ENCODE assay signal across 1 cellular context in the genomic region with DNA sequence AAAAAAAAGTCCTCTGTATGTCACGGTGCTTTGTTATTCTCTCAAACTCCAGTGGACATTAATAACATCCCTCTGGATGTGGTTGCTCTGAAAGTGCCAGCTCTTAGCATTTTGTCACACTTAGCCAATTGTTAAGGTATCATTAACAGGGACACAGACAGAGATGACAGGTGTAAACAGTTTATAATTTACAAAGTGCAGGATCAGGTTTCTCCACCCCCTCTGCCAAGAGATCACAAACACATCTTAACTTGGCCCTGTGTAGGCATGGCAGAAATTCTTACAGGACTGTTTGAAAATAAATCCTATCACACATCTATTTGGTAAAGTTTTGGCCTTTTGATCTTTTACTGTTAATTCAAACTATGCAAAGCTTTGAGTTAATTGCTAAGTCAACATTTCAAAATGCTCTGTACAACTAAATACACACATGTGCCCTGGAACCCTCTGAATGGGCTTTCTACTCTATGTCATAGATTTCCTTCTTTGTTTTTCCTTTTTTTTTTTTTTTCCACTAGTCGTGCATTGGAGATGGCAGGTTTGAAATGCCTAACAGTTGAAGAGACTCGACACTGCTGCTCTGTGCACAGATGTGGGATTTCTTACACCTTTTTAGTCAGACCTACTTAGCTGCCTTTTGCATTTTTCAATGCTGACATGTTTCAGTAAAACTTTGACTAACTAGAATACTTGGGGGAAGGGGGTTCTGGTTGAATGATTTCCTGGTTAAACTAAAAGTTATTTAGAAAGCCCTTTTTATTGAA.
TF ChIP-seq lines count a peak whose summit lies in the region.

No MANE protein-coding gene starts in this region.

TF ChIP-seq in HepG2, 621 proteins besides CTCF, POLR2A, EP300 and RAD21 (continued from another document and continues in another):
- no peak for TF ChIP-seq ZNF407 (CRISPR knock-in tag; IDR thresholded peaks at IDR 0.05; ENCODE audit: not compliant biosample characterization)
- TF ChIP-seq, protein P1, sequence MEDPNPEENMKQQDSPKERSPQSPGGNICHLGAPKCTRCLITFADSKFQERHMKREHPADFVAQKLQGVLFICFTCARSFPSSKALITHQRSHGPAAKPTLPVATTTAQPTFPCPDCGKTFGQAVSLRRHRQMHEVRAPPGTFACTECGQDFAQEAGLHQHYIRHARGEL (CRISPR knock-in tag; IDR thresholded peaks at IDR 0.05), result no peak
- TF ChIP-seq ZBTB46 (CRISPR knock-in tag; IDR thresholded peaks at IDR 0.05; ENCODE audit: borderline replicate concordance), result no peak
- TF ChIP-seq, protein P2, sequence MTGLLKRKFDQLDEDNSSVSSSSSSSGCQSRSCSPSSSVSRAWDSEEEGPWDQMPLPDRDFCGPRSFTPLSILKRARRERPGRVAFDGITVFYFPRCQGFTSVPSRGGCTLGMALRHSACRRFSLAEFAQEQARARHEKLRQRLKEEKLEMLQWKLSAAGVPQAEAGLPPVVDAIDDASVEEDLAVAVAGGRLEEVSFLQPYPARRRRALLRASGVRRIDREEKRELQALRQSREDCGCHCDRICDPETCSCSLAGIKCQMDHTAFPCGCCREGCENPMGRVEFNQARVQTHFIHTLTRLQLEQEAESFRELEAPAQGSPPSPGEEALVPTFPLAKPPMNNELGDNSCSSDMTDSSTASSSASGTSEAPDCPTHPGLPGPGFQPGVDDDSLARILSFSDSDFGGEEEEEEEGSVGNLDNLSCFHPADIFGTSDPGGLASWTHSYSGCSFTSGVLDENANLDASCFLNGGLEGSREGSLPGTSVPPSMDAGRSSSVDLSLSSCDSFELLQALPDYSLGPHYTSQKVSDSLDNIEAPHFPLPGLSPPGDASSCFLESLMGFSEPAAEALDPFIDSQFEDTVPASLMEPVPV (CRISPR knock-in tag; IDR thresholded peaks at IDR 0.05), result peak; percentile 41; the same call in 1 of the 2 replicates
- no peak for TF ChIP-seq ZNF564 (CRISPR knock-in tag; IDR thresholded peaks at IDR 0.05)
- peak; percentile 51; the same call in 1 of the 2 replicates for TF ChIP-seq IRF2 (CRISPR knock-in tag; IDR thresholded peaks at IDR 0.05)
- TF ChIP-seq ZNF652 (CRISPR knock-in tag; IDR thresholded peaks at IDR 0.05; ENCODE audit: borderline replicate concordance, low read depth), result peak; percentile 39; the same call in 1 of the 2 replicates
- TF ChIP-seq NFE2L2 (IDR thresholded peaks at IDR 0.05; ENCODE audit: low read length), result no peak
- peak; percentile 95; the same call in 1 of the 2 replicates for TF ChIP-seq HMG20A (CRISPR knock-in tag; IDR thresholded peaks at IDR 0.05; ENCODE audit: borderline replicate concordance)
- no peak for TF ChIP-seq GZF1 (CRISPR knock-in tag; IDR thresholded peaks at IDR 0.05)
- TF ChIP-seq GFI1 (CRISPR knock-in tag; IDR thresholded peaks at IDR 0.05; ENCODE audit: borderline replicate concordance), result peak; percentile 98
- peak; percentile 80 for TF ChIP-seq MED1 (CRISPR knock-in tag; IDR thresholded peaks at IDR 0.05)
- TF ChIP-seq ZNF772 (CRISPR knock-in tag; IDR thresholded peaks at IDR 0.05), result no peak
- TF ChIP-seq ZNF615 (CRISPR knock-in tag; IDR thresholded peaks at IDR 0.05; ENCODE audit: borderline replicate concordance), result no peak
- peak; percentile 70 for TF ChIP-seq TBL1XR1 (IDR thresholded peaks at IDR 0.05; ENCODE audit: borderline replicate concordance, low read length, partially characterized antibody)
- TF ChIP-seq ZNF343 (CRISPR knock-in tag; IDR thresholded peaks at IDR 0.05), result no peak
- no peak for TF ChIP-seq PHF5A (CRISPR knock-in tag; IDR thresholded peaks at IDR 0.05; ENCODE audit: low read depth, unreplicated experiment)
- no peak for TF ChIP-seq KLF15 (CRISPR knock-in tag; IDR thresholded peaks at IDR 0.05; ENCODE audit: borderline replicate concordance)
- TF ChIP-seq, protein P3, sequence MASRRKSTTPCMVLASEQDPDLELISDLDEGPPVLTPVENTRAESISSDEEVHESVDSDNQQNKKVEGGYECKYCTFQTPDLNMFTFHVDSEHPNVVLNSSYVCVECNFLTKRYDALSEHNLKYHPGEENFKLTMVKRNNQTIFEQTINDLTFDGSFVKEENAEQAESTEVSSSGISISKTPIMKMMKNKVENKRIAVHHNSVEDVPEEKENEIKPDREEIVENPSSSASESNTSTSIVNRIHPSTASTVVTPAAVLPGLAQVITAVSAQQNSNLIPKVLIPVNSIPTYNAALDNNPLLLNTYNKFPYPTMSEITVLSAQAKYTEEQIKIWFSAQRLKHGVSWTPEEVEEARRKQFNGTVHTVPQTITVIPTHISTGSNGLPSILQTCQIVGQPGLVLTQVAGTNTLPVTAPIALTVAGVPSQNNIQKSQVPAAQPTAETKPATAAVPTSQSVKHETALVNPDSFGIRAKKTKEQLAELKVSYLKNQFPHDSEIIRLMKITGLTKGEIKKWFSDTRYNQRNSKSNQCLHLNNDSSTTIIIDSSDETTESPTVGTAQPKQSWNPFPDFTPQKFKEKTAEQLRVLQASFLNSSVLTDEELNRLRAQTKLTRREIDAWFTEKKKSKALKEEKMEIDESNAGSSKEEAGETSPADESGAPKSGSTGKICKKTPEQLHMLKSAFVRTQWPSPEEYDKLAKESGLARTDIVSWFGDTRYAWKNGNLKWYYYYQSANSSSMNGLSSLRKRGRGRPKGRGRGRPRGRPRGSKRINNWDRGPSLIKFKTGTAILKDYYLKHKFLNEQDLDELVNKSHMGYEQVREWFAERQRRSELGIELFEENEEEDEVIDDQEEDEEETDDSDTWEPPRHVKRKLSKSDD (CRISPR knock-in tag; IDR thresholded peaks at IDR 0.05; ENCODE audit: low read depth), result no peak; the same call in 1 of the 2 replicates
- peak; percentile 43; the same call in 1 of the 2 replicates for TF ChIP-seq NCOA1 (CRISPR knock-in tag; IDR thresholded peaks at IDR 0.05)
- no peak for TF ChIP-seq HMGA1 (CRISPR knock-in tag; conservative IDR thresholded peaks at IDR 0.05)
- TF ChIP-seq, protein P4, sequence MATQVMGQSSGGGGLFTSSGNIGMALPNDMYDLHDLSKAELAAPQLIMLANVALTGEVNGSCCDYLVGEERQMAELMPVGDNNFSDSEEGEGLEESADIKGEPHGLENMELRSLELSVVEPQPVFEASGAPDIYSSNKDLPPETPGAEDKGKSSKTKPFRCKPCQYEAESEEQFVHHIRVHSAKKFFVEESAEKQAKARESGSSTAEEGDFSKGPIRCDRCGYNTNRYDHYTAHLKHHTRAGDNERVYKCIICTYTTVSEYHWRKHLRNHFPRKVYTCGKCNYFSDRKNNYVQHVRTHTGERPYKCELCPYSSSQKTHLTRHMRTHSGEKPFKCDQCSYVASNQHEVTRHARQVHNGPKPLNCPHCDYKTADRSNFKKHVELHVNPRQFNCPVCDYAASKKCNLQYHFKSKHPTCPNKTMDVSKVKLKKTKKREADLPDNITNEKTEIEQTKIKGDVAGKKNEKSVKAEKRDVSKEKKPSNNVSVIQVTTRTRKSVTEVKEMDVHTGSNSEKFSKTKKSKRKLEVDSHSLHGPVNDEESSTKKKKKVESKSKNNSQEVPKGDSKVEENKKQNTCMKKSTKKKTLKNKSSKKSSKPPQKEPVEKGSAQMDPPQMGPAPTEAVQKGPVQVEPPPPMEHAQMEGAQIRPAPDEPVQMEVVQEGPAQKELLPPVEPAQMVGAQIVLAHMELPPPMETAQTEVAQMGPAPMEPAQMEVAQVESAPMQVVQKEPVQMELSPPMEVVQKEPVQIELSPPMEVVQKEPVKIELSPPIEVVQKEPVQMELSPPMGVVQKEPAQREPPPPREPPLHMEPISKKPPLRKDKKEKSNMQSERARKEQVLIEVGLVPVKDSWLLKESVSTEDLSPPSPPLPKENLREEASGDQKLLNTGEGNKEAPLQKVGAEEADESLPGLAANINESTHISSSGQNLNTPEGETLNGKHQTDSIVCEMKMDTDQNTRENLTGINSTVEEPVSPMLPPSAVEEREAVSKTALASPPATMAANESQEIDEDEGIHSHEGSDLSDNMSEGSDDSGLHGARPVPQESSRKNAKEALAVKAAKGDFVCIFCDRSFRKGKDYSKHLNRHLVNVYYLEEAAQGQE (IDR thresholded peaks at IDR 0.05; ENCODE audit: borderline replicate concordance in 1 of 2, low read depth in 1 of 2, low read length in 2 of 2), result peak in 1 of 2 experiments; percentile 62; a peak in 1 of 4 replicates
- TF ChIP-seq TBX2 (CRISPR knock-in tag; IDR thresholded peaks at IDR 0.05; ENCODE audit: borderline replicate concordance), result peak; percentile 99
- TF ChIP-seq FOXM1 (CRISPR knock-in tag; IDR thresholded peaks at IDR 0.05), result no peak
- no peak for TF ChIP-seq TAF1 (CRISPR knock-in tag; IDR thresholded peaks at IDR 0.05)
- TF ChIP-seq ZFY (CRISPR knock-in tag; IDR thresholded peaks at IDR 0.05), result no peak
- no peak for TF ChIP-seq RARG (CRISPR knock-in tag; IDR thresholded peaks at IDR 0.05; ENCODE audit: low read depth)
- no peak for TF ChIP-seq ZNF17 (CRISPR knock-in tag; IDR thresholded peaks at IDR 0.05)
- TF ChIP-seq, protein P5, sequence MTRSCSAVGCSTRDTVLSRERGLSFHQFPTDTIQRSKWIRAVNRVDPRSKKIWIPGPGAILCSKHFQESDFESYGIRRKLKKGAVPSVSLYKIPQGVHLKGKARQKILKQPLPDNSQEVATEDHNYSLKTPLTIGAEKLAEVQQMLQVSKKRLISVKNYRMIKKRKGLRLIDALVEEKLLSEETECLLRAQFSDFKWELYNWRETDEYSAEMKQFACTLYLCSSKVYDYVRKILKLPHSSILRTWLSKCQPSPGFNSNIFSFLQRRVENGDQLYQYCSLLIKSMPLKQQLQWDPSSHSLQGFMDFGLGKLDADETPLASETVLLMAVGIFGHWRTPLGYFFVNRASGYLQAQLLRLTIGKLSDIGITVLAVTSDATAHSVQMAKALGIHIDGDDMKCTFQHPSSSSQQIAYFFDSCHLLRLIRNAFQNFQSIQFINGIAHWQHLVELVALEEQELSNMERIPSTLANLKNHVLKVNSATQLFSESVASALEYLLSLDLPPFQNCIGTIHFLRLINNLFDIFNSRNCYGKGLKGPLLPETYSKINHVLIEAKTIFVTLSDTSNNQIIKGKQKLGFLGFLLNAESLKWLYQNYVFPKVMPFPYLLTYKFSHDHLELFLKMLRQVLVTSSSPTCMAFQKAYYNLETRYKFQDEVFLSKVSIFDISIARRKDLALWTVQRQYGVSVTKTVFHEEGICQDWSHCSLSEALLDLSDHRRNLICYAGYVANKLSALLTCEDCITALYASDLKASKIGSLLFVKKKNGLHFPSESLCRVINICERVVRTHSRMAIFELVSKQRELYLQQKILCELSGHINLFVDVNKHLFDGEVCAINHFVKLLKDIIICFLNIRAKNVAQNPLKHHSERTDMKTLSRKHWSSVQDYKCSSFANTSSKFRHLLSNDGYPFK (CRISPR knock-in tag; IDR thresholded peaks at IDR 0.05; ENCODE audit: borderline replicate concordance), result no peak
- TF ChIP-seq PHF8 (CRISPR knock-in tag; IDR thresholded peaks at IDR 0.05), result no peak
